ENCODE assay signal across 21 cellular contexts in genomic region chr6:81814365-81815109, GRCh38.
DNase-seq lines count a peak whose midpoint lies in the region; ATAC-seq, FAIRE-seq and TF ChIP-seq lines count a peak whose summit lies in the region.
"Had no signal": no experiment of that assay in that cellular context is flagged by ENCODE, and none has a peak within 500 bp of the region (broad histone marks: within the 10 kb centered on the region; RNA-seq: fewer than 3 reads in every experiment).

No MANE protein-coding gene starts in this region.

- H3K4me3 Mint-ChIP-seq in activated CD8-positive, alpha-beta T cell treated with anti-CD3 and anti-CD28 coated beads, Interleukin-2, amount 10 ng/mL, durations not matched to agents 7 days and 5 days = no peak overlapping the region
- H3K4me3 Mint-ChIP-seq: activated CD4-positive, alpha-beta memory T cell treated with anti-CD3 and anti-CD28 coated beads, Interleukin-2, amount 10 ng/mL, durations not matched to agents 7 days and 5 days had no signal

- POLR2A ChIA-PET in activated CD8-positive, alpha-beta T cell treated with anti-CD3 and anti-CD28 coated beads, Interleukin-2, amount 10 ng/mL, durations not matched to agents 7 days and 5 days (lab: Charles Lee) = no interaction called here

- no peaks in the 10 kb centered on the region for H3K79me1 ChIP-seq in mesenchymal stem cell (replicated peaks; ENCODE audit: low read length, poor library complexity, severe bottlenecking)

- H3K36me3 Mint-ChIP-seq in activated CD8-positive, alpha-beta T cell treated with anti-CD3 and anti-CD28 coated beads, Interleukin-2, amount 10 ng/mL, durations not matched to agents 7 days and 5 days (ENCODE audit: low read depth) = no peaks in the 10 kb centered on the region

- H3K27ac Mint-ChIP-seq in activated CD8-positive, alpha-beta T cell treated with anti-CD3 and anti-CD28 coated beads, Interleukin-2, amount 10 ng/mL, durations not matched to agents 7 days and 5 days = no peak overlapping the region
- H3K27ac Mint-ChIP-seq: activated CD4-positive, alpha-beta memory T cell treated with anti-CD3 and anti-CD28 coated beads, Interleukin-2, amount 10 ng/mL, durations not matched to agents 7 days and 5 days had no signal

- peaks cover 11% of the 10 kb centered on the region for H3K27me3 Mint-ChIP-seq in activated CD8-positive, alpha-beta T cell treated with anti-CD3 and anti-CD28 coated beads, Interleukin-2, amount 10 ng/mL, durations not matched to agents 7 days and 5 days (ENCODE audit: low read depth)

- DNase-seq in AG10803 (ENCODE audit: low read depth) = peak; percentile 46
- DNase-seq in HS-27A (ENCODE audit: low read depth) = peak; percentile 29
- DNase-seq in bronchial epithelial cell (ENCODE audit: low read depth) = peak; percentile 44
- DNase-seq in mesenchymal stem cell = peak; percentile 17
- DNase-seq in activated naive CD4-positive, alpha-beta T cell (lab: John Stamatoyannopoulos, UW) = no peak
- no peak for DNase-seq in HPDE6-E6E7 (ENCODE audit: extremely low spot score)
- no peak for DNase-seq in activated CD8-positive, alpha-beta T cell treated with anti-CD3 and anti-CD28 coated beads, Interleukin-2, amount 10 ng/mL, durations not matched to agents 7 days and 5 days
- DNase-seq: activated CD4-positive, alpha-beta memory T cell treated with anti-CD3 and anti-CD28 coated beads, Interleukin-2, amount 10 ng/mL, durations not matched to agents 7 days and 5 days; activated effector memory CD4-positive, alpha-beta T cell treated with anti-CD3 and anti-CD28 coated beads, Interleukin-2, amount 50 U/mL, for 16 hours; DMS79 treated with DMSO at 0.1 percent for 48 hours; KG1; mesendoderm; NCI-H2029; ovary; Right ventricle myocardium superior; T1000 had no signal

- no peak overlapping the region for H2BK5ac ChIP-seq in mesenchymal stem cell (ENCODE audit: low read depth, low read length, poor library complexity, severe bottlenecking)

- H3K27me3 ChIP-seq in bronchial epithelial cell (ENCODE audit: control insufficient read depth, insufficient read depth, low read length) = no peaks in the 10 kb centered on the region
- H3K27me3 ChIP-seq in mesenchymal stem cell (ENCODE audit: control insufficient read depth in 1 of 2, insufficient read depth in 1 of 2, low read length in 2 of 2) = no peaks in the 10 kb centered on the region
- H3K27me3 ChIP-seq: cardiac muscle cell, ovary, tibial nerve had no signal

- H2BK15ac ChIP-seq in mesenchymal stem cell (ENCODE audit: low read depth, poor library complexity, severe bottlenecking) = no peak overlapping the region

- H2BK120ac ChIP-seq in mesenchymal stem cell (ENCODE audit: low read depth, low read length) = no peak overlapping the region

- no peaks in the 10 kb centered on the region for H3K9me3 ChIP-seq in mesenchymal stem cell (ENCODE audit: control insufficient read depth, low read length)
- H3K9me3 ChIP-seq: ovary, tibial nerve had no signal

- FAIRE-seq in bronchial epithelial cell (lab: Jason Lieb, UNC) = no peak
- FAIRE-seq: endometrium, GM12892 had no signal

- no peaks in the 10 kb centered on the region for H3K4me1 Mint-ChIP-seq in activated CD8-positive, alpha-beta T cell treated with anti-CD3 and anti-CD28 coated beads, Interleukin-2, amount 10 ng/mL, durations not matched to agents 7 days and 5 days (ENCODE audit: low read depth)

- ATAC-seq in activated CD8-positive, alpha-beta T cell treated with anti-CD3 and anti-CD28 coated beads, Interleukin-2, amount 10 ng/mL, durations not matched to agents 7 days and 5 days = no peak
- ATAC-seq in GM21717 (IDR thresholded peaks at IDR 0.05; ENCODE audit: unreplicated experiment) = no peak

- no peak overlapping the region for H3K27ac ChIP-seq in mesenchymal stem cell (ENCODE audit: low read length, poor library complexity, severe bottlenecking)
- H3K27ac ChIP-seq: cardiac muscle cell, ovary, tibial nerve had no signal

- no peak overlapping the region for H2AK5ac ChIP-seq in mesenchymal stem cell (ENCODE audit: low read length, severe bottlenecking)

- no peaks in the 10 kb centered on the region for H3K9me3 Mint-ChIP-seq in activated CD8-positive, alpha-beta T cell treated with anti-CD3 and anti-CD28 coated beads, Interleukin-2, amount 10 ng/mL, durations not matched to agents 7 days and 5 days (ENCODE audit: insufficient read depth)
- H3K9me3 Mint-ChIP-seq: activated CD4-positive, alpha-beta memory T cell treated with anti-CD3 and anti-CD28 coated beads, Interleukin-2, amount 10 ng/mL, durations not matched to agents 7 days and 5 days had no signal

- H3K9ac ChIP-seq in mesenchymal stem cell (ENCODE audit: low read length) = no peak overlapping the region

- no peak overlapping the region for H3K4me2 ChIP-seq in mesenchymal stem cell (ENCODE audit: low read length, poor library complexity, severe bottlenecking)

- TF ChIP-seq CTCF in AG10803 (conservative IDR thresholded peaks at IDR 0.05; ENCODE audit: low read length) = no peak
- TF ChIP-seq CTCF in bronchial epithelial cell (IDR thresholded peaks at IDR 0.05; ENCODE audit: insufficient read depth, low read length, severe bottlenecking) = no peak

- WGBS in mesenchymal stem cell = 61% methylated on average over 2 of the region's 2 CpGs

- H3K36me3 ChIP-seq in bronchial epithelial cell (ENCODE audit: control insufficient read depth, insufficient read depth, low read length) (no peaks in the 10 kb centered on the region), mesenchymal stem cell (ENCODE audit: control insufficient read depth in 1 of 2, insufficient read depth in 2 of 2, low read depth in 1 of 2, low read length in 2 of 2) (no peaks in the 10 kb centered on the region)
- H3K36me3 ChIP-seq: cardiac muscle cell, ovary, tibial nerve had no signal

- H3K4me3 ChIP-seq in AG10803 (ENCODE audit: low read length) (no peak overlapping the region), bronchial epithelial cell (ENCODE audit: low read depth, low read length) (no peak overlapping the region), mesenchymal stem cell (ENCODE audit: insufficient read depth in 1 of 2, low read depth in 1 of 2, low read length in 2 of 2) (no peak overlapping the region)
- H3K4me3 ChIP-seq: cardiac muscle cell, ovary, tibial nerve had no signal

- H2AFZ ChIP-seq in mesenchymal stem cell (ENCODE audit: low read depth, low read length) = no peak overlapping the region

- H3K14ac ChIP-seq in mesenchymal stem cell (ENCODE audit: low read length in 2 of 2) = no peak overlapping the region

- CTCF ChIA-PET in activated CD8-positive, alpha-beta T cell treated with anti-CD3 and anti-CD28 coated beads, Interleukin-2, amount 10 ng/mL, durations not matched to agents 7 days and 5 days (lab: Charles Lee) = no interaction called here

- H3K23ac ChIP-seq in mesenchymal stem cell (ENCODE audit: low read length in 2 of 2) = no peak overlapping the region

- H3K18ac ChIP-seq in mesenchymal stem cell (ENCODE audit: low read depth in 1 of 2, low read length in 2 of 2) = peak overlapping the region in 1 of 2 experiments; percentile 59

- no peak overlapping the region for H3K4ac ChIP-seq in mesenchymal stem cell (ENCODE audit: low read depth in 1 of 2, low read length in 2 of 2)

- H4K8ac ChIP-seq in mesenchymal stem cell (ENCODE audit: low read length) = no peak overlapping the region

- no peaks in the 10 kb centered on the region for H3K4me1 ChIP-seq in mesenchymal stem cell (ENCODE audit: control insufficient read depth, insufficient read depth, low read depth, low read length)
- H3K4me1 ChIP-seq: tibial nerve had no signal

- H2BK12ac ChIP-seq in mesenchymal stem cell (ENCODE audit: low read length in 2 of 2) = peak overlapping the region; percentile 67 to 75

- no peak overlapping the region for H4K91ac ChIP-seq in mesenchymal stem cell (ENCODE audit: low read length)

Comparison
In these comparisons a context has a peak if more than half of its experiments do, and no peak if none do; other contexts are left out.
1. DNase-seq: peak in AG10803 (single experiment), HS-27A (single experiment), bronchial epithelial cell (single experiment) and mesenchymal stem cell (single experiment); none in activated naive CD4-positive, alpha-beta T cell (0 of 4), HPDE6-E6E7 (single experiment) and activated CD8-positive, alpha-beta T cell treated with anti-CD3 and anti-CD28 coated beads, Interleukin-2, amount 10 ng/mL, durations not matched to agents 7 days and 5 days (single experiment).